8 cellular contexts compared by ENCODE assay signal in genomic region chr5:154191467-154192261, GRCh38. TPM values are rescaled to one million over a fixed set of nuclear protein-coding genes. Genes with fewer than 3 reads are reported as not detected.
DNase-seq lines count a peak whose midpoint lies in the region; ATAC-seq and TF ChIP-seq lines count a peak whose summit lies in the region.

No MANE protein-coding gene starts in this region.

- H3K14ac ChIP-seq in neuronal stem cell (ENCODE audit: low read length) = no peak overlapping the region

- H3K27me3 ChIP-seq in HAP-1 (ENCODE audit: low read depth) = no peaks in the 10 kb centered on the region
- peaks cover 0 to 19% (median 4%) of the 10 kb centered on the region in 3 experiments for H3K27me3 ChIP-seq in neuronal stem cell (ENCODE audit: control insufficient read depth in 3 of 3, insufficient read depth in 3 of 3, low read depth in 1 of 3, low read length in 3 of 3)

- no peak overlapping the region for H3K4me2 ChIP-seq in neuronal stem cell (ENCODE audit: insufficient read depth, low read length, poor library complexity, severe bottlenecking)

- H3K36me3 ChIP-seq in HAP-1 (replicated peaks) (no peaks in the 10 kb centered on the region), neuronal stem cell (replicated peaks in 1 of 2; ENCODE audit: control insufficient read depth in 2 of 2, insufficient read depth in 2 of 2, low read length in 2 of 2) (peaks cover 0 to 15% of the 10 kb centered on the region in 2 donors)

- H4K8ac ChIP-seq in neuronal stem cell (ENCODE audit: low read depth, low read length) = no peak overlapping the region

- no peak overlapping the region for H3K18ac ChIP-seq in neuronal stem cell (ENCODE audit: low read length)

- no peak overlapping the region for H2AK5ac ChIP-seq in neuronal stem cell (ENCODE audit: low read depth, low read length)

- no peak overlapping the region for H2BK12ac ChIP-seq in neuronal stem cell (ENCODE audit: low read length)

- peak overlapping the region; percentile 94 for H3K4me3 Mint-ChIP-seq in activated B cell treated with CpG ODN at 0.5 μM for 24 hours

- H2BK5ac ChIP-seq in neuronal stem cell (ENCODE audit: low read length) = no peak overlapping the region

- H3K9me3 Mint-ChIP-seq in activated B cell treated with CpG ODN at 0.5 μM for 24 hours = no peaks in the 10 kb centered on the region

- H3K9ac ChIP-seq in neuronal stem cell (ENCODE audit: low read depth, low read length, poor library complexity) = no peak overlapping the region

- no peak for DNase-seq in HAP-1 (ENCODE audit: low spot score in 2 of 2)
- no peak for DNase-seq in activated B cell treated with CpG ODN at 0.5 μM for 24 hours
- peak; percentile 46 for DNase-seq in fibroblast of peridontal ligament (ENCODE audit: extremely low read depth)
- DNase-seq in skeletal muscle cell (ENCODE audit: low read depth) = no peak
- DNase-seq in iPS-NIHi11 (ENCODE audit: low spot score) = no peak
- no peak for DNase-seq in NK-92 (lab: John Stamatoyannopoulos, UW; ENCODE audit: unreplicated experiment)
- no peak for DNase-seq in neuronal stem cell (ENCODE audit: low spot score)

- H3K4me1 Mint-ChIP-seq in activated B cell treated with CpG ODN at 0.5 μM for 24 hours = peaks cover 55% of the 10 kb centered on the region

- H2BK15ac ChIP-seq in neuronal stem cell (ENCODE audit: low read length) = no peak overlapping the region

- POLR2A ChIA-PET in activated B cell treated with CpG ODN at 0.5 μM for 24 hours (lab: Charles Lee) = interaction anchor here (0.9 to 3.8 kb wide), 7 partner anchors 10 to 213 kb away, joined by 3 to 36 read pairs (median 11); partner anchors contain the start of genes FAM114A2 and MFAP3

- no peak overlapping the region for H3K4ac ChIP-seq in neuronal stem cell (ENCODE audit: low read length)

- H3K4me1 ChIP-seq in HAP-1 (peaks cover 5% of the 10 kb centered on the region; the same call in 1 of the 2 replicates), neuronal stem cell (ENCODE audit: control insufficient read depth in 2 of 2, insufficient read depth in 1 of 2, low read depth in 1 of 2, low read length in 2 of 2) (peaks cover 14 to 25% of the 10 kb centered on the region in 2 donors)

- no peak overlapping the region for H2BK120ac ChIP-seq in neuronal stem cell (ENCODE audit: low read depth, low read length)

- no peak for TF ChIP-seq POLR2A in GM18505 (IDR thresholded peaks at IDR 0.05; ENCODE audit: borderline replicate concordance, extremely low read depth, insufficient read depth, insufficient read length)

- H3K79me1 ChIP-seq in neuronal stem cell (ENCODE audit: low read depth, low read length) = no peaks in the 10 kb centered on the region

- H3K4me3 ChIP-seq in HAP-1 = peak overlapping the region; percentile 3; the same call in 1 of the 2 replicates
- H3K4me3 ChIP-seq in skeletal muscle cell (ENCODE audit: low read depth, low read length) = peak overlapping the region; percentile 77
- peak overlapping the region in 1 of 2 donors; percentile 75 for H3K4me3 ChIP-seq in neuronal stem cell (ENCODE audit: low read length in 2 of 2)

- intact Hi-C loops in activated B cell treated with CpG ODN at 0.5 μM for 24 hours (cut with micrococcal nuclease) = loop anchor here (5.0 kb wide), 2 partner anchors 91 to 746 kb away; partner anchors contain the start of gene GEMIN5

- WGBS in neuronal stem cell (ENCODE audit: extremely low coverage in 2 of 2, insufficient read length in 2 of 2, insufficient replicate concordance in 1 of 2), 2 donors = no CpG with 5 or more reads among the region's 10 CpGs

- H3K27ac ChIP-seq in neuronal stem cell (replicated peaks; ENCODE audit: low read length) = no peak overlapping the region

- no peak overlapping the region for H2AFZ ChIP-seq in neuronal stem cell (ENCODE audit: low read length)

- no peaks in the 10 kb centered on the region for H3K9me3 ChIP-seq in HAP-1
- H3K9me3 ChIP-seq in neuronal stem cell (replicated peaks in 1 of 2; ENCODE audit: control insufficient read depth in 2 of 2, insufficient read depth in 1 of 2, low read depth in 1 of 2, low read length in 2 of 2) = peaks cover 0 to 2% of the 10 kb centered on the region in 2 donors

- no peak overlapping the region for H3K23ac ChIP-seq in neuronal stem cell (ENCODE audit: low read depth, low read length, poor library complexity)

- H3K36me3 Mint-ChIP-seq in activated B cell treated with CpG ODN at 0.5 μM for 24 hours (ENCODE audit: low read depth) = peaks cover 34% of the 10 kb centered on the region

- no peak overlapping the region for H4K91ac ChIP-seq in neuronal stem cell (ENCODE audit: low read depth, low read length, poor library complexity)

- ATAC-seq in activated B cell treated with CpG ODN at 0.5 μM for 24 hours (ENCODE audit: low read depth) (no peak), GM18505 (IDR thresholded peaks at IDR 0.05; ENCODE audit: unreplicated experiment) (no peak)

- peak overlapping the region; percentile 91 for H3K27ac Mint-ChIP-seq in activated B cell treated with CpG ODN at 0.5 μM for 24 hours

- CTCF ChIA-PET in activated B cell treated with CpG ODN at 0.5 μM for 24 hours (lab: Charles Lee) = interaction anchor here (0.9 to 2.2 kb wide), 2 partner anchors 13 to 214 kb away, joined by 4 to 6 read pairs; no protein-coding TSS in a partner anchor

- no peak for TF ChIP-seq CTCF in activated B cell treated with CpG ODN at 0.5 μM for 24 hours (IDR thresholded peaks at IDR 0.05)

- no peaks in the 10 kb centered on the region for H3K27me3 Mint-ChIP-seq in activated B cell treated with CpG ODN at 0.5 μM for 24 hours

- in situ Hi-C loops in HAP-1 (cut with MboI; ENCODE audit: low sequenced_read_pairs) = no loop called here

RNA-seq across cellular contexts. Expression of gene GALNT10, which starts 1.1 kb away (rescaled TPM):
- total RNA-seq in activated B cell treated with CpG ODN at 0.5 μM for 24 hours = 32.5 and 41.5 TPM in 2 replicates
- polyA plus RNA-seq in neuronal stem cell (2013, experiment 1 of 2) = 12.7 TPM
- 11.1 TPM for polyA plus RNA-seq in neuronal stem cell (2013, experiment 2 of 2)
